In genomic region chr7:70241776-70242175, GRCh38 we compare ENCODE assay signal across 9 cellular contexts.
"Had no signal": no experiment of that assay in that cellular context is flagged by ENCODE, and none has a peak within 500 bp of the region (broad histone marks: within the 10 kb centered on the region; RNA-seq: fewer than 3 reads in every experiment).

No MANE protein-coding gene starts in this region.

- FAIRE-seq: H1, H54, HTR-8/SVneo, K562 had no signal

- H3K9me3 Mint-ChIP-seq: H9 had no signal

- H3K4me3 ChIP-seq: GM23248, K562 had no signal

- H3K27ac ChIP-seq: GM23248 had no signal

- H2AFZ ChIP-seq: GM23248 had no signal

- H3K4me3 Mint-ChIP-seq: H9 had no signal

- DNase-seq: GM23248, H9, HCEC 1CT, IMR-90, KG1 had no signal

- ATAC-seq: K562 had no signal

- H3K27ac Mint-ChIP-seq: H9 had no signal
